ENCODE assay signal across 14 cellular contexts in the genomic region with DNA sequence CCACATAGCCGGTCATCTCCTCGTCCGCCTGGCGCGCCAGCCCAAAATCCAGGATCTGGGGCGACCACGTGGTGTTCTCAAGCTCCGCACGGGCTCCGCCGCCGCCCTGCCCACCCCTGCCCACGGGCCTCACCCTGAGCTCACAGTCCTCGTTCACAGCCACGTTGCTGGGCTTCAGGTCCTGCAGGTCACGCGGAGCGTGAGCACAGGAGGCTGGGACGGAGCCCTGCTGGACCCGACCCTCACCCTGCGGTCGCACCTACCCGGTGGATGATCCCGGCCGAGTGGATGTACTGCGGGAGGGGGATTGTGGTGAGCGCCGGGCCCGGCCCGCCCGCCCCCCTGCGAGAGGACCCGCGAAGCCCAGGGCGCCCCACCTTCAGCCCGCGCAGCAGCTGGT. TPM values are rescaled to one million over a fixed set of nuclear protein-coding genes. Genes with fewer than 3 reads are reported as not detected.
DNase-seq lines count a peak whose midpoint lies in the region; ATAC-seq and TF ChIP-seq lines count a peak whose summit lies in the region.
"Had no signal": no experiment of that assay in that cellular context is flagged by ENCODE, and none has a peak within 500 bp of the region (broad histone marks: within the 10 kb centered on the region; RNA-seq: fewer than 3 reads in every experiment).

No MANE protein-coding gene starts in this region.

- TF ChIP-seq CTCF in left ventricle myocardium inferior (IDR thresholded peaks at IDR 0.05; ENCODE audit: borderline replicate concordance) = no peak
- TF ChIP-seq CTCF in fibroblast of the aortic adventitia (IDR thresholded peaks at IDR 0.05; ENCODE audit: insufficient read depth, low read length) = no peak
- TF ChIP-seq CTCF in sigmoid colon (IDR thresholded peaks at IDR 0.05) = no peak
- no peak for TF ChIP-seq CTCF in GM10266 (IDR thresholded peaks at IDR 0.05; ENCODE audit: control insufficient read depth, insufficient read depth, low read depth, missing control alignments)
- no peak for TF ChIP-seq CTCF in right lobe of liver (IDR thresholded peaks at IDR 0.05)

- peaks cover 14% of the 10 kb centered on the region for H3K27me3 ChIP-seq in left ventricle myocardium inferior (ENCODE audit: low read depth)
- peaks cover 16 to 47% (median 34%) of the 10 kb centered on the region in 3 donors for H3K27me3 ChIP-seq in sigmoid colon
- no peaks in the 10 kb centered on the region for H3K27me3 ChIP-seq in right lobe of liver

- WGBS in sigmoid colon, 2 donors = 39 to 74% methylated on average over 37 of the region's 37 CpGs
- WGBS in right lobe of liver (ENCODE audit: insufficient coverage, low coverage, low lambda C conversion rate, missing lambda C conversion rate) = no CpG with 5 or more reads among the region's 37 CpGs

- H3K9me3 ChIP-seq in left ventricle myocardium inferior (replicated peaks) = no peaks in the 10 kb centered on the region
- no peaks in the 10 kb centered on the region for H3K9me3 ChIP-seq in sigmoid colon
- H3K9me3 ChIP-seq in right lobe of liver = no peaks in the 10 kb centered on the region

- TF ChIP-seq POLR2A in sigmoid colon (IDR thresholded peaks at IDR 0.05) = no peak
- TF ChIP-seq POLR2A in right lobe of liver (IDR thresholded peaks at IDR 0.05) = no peak

- DNase-seq in left ventricle myocardium inferior (no peak), Right ventricle myocardium superior (no peak), fibroblast of the aortic adventitia (ENCODE audit: low read depth) (no peak), sigmoid colon (no peak), GM10266 (ENCODE audit: extremely low spot score) (no peak), epidermal melanocyte (ENCODE audit: insufficient read length, low spot score) (no peak), right lobe of liver (no peak)
- DNase-seq: activated CD8-positive, alpha-beta memory T cell treated with anti-CD3 and anti-CD28 coated beads for 24 hours; NCI-H187 treated with DMSO at 0.1 percent for 48 hours; NCI-H2227 treated with DMSO at 0.1 percent for 48 hours; NCI-H774; SHP77 had no signal

- TF ChIP-seq EP300 in sigmoid colon (IDR thresholded peaks at IDR 0.05) = no peak

- peak overlapping the region; percentile 61 for H3K4me3 ChIP-seq in left ventricle myocardium inferior
- H3K4me3 ChIP-seq in fibroblast of the aortic adventitia (ENCODE audit: low read depth, low read length) = peak overlapping the region; percentile 47
- peak overlapping the region in 3 of 4 donors; percentile 31 to 42 (median 41) for H3K4me3 ChIP-seq in sigmoid colon
- H3K4me3 ChIP-seq in right lobe of liver = no peak overlapping the region

- intact Hi-C loops in left ventricle myocardium inferior (cut with micrococcal nuclease) = no loop called here
- intact Hi-C loops in Right ventricle myocardium superior (cut with DNase I) = no loop called here
- intact Hi-C loops in sigmoid colon (cut with DNase I) = no loop called here
- intact Hi-C loops in right lobe of liver (cut with DNase I) = loop anchor here in 1 of 2 donors (5.0 kb wide), 1 partner anchor 75 kb away; a partner anchor contains a TSS

- H3K36me3 ChIP-seq in left ventricle myocardium inferior (no peaks in the 10 kb centered on the region), sigmoid colon (no peaks in the 10 kb centered on the region), right lobe of liver (no peaks in the 10 kb centered on the region)

- H3K4me1 ChIP-seq in left ventricle myocardium inferior = peaks cover 63% of the 10 kb centered on the region
- H3K4me1 ChIP-seq in sigmoid colon = peaks cover 0 to 55% (median 47%) of the 10 kb centered on the region in 4 donors
- peaks cover 6 to 44% (median 24%) of the 10 kb centered on the region in 4 donors for H3K4me1 ChIP-seq in right lobe of liver

- H3K27ac ChIP-seq in left ventricle myocardium inferior (replicated peaks) (no peak overlapping the region), sigmoid colon (no peak overlapping the region), right lobe of liver (no peak overlapping the region)

- no peak for ATAC-seq in Right ventricle myocardium superior (ENCODE audit: poor library complexity)
- ATAC-seq in right lobe of liver = no peak
- no peak for ATAC-seq in GM18870 (IDR thresholded peaks at IDR 0.05; ENCODE audit: unreplicated experiment)
- ATAC-seq: stimulated activated naive CD8-positive, alpha-beta T cell treated with anti-CD3 and anti-CD28 coated beads, Interleukin-15, Interleukin-2, amounts not matched to agents 100 U/mL and 50 U/mL, for 24 hours had no signal

RNA-seq across cellular contexts. Expression of a gene that starts 3.2 kb away (rescaled TPM):
- total RNA-seq in left ventricle myocardium inferior (7.8 TPM), Right ventricle myocardium superior (8.5 TPM), fibroblast of the aortic adventitia (ENCODE audit: low replicate concordance) (3.0 and 5.8 TPM in 2 replicates), sigmoid colon (1 to 10 TPM in 3 of 4 donors, under 1 TPM in 1; 0.82 to 6.6 (median 4.5) TPM), right lobe of liver (1 to 10 TPM; 1.7 to 6.4 (median 2.5) TPM)
- 1 to 10 TPM in 2 of 3 donors, under 1 TPM in 1; 0.23 to 7.3 (median 1.2) TPM for polyA plus RNA-seq in sigmoid colon

RNA-seq across cellular contexts. Expression of a gene that starts 5.5 kb away (rescaled TPM):
- total RNA-seq in left ventricle myocardium inferior (17.2 TPM), Right ventricle myocardium superior (13.2 TPM), fibroblast of the aortic adventitia (ENCODE audit: low replicate concordance) (28.0 and 35.5 TPM in 2 replicates), sigmoid colon (1 to 10 TPM; 2.5 to 10.0 (median 6.7) TPM), right lobe of liver (1 to 10 TPM; 2.1 to 7.6 (median 3.6) TPM)
- 1 to 10 TPM in 2 of 3 donors, under 1 TPM in 1; 0.60 to 6.0 (median 2.1) TPM for polyA plus RNA-seq in sigmoid colon

RNA-seq across cellular contexts. Expression of a gene that starts 15.9 kb away (rescaled TPM):
- 13.6 TPM for total RNA-seq in left ventricle myocardium inferior
- 12.0 TPM for total RNA-seq in Right ventricle myocardium superior
- total RNA-seq in fibroblast of the aortic adventitia (ENCODE audit: low replicate concordance) = 15.4 and 26.7 TPM in 2 replicates
- 10 to 100 TPM in 3 of 4 donors, 1 to 10 TPM in 1; 7.2 to 47.4 (median 14.9) TPM for total RNA-seq in sigmoid colon
- polyA plus RNA-seq in sigmoid colon = 10 to 100 TPM in 2 of 3 donors, 1 to 10 TPM in 1; 8.8 to 45.9 (median 12.0) TPM
- total RNA-seq in right lobe of liver = 10 to 100 TPM; 19.6 to 30.5 (median 23.0) TPM

RNA-seq across cellular contexts. Expression of a gene that starts 22.2 kb away (rescaled TPM):
- 18.3 TPM for total RNA-seq in left ventricle myocardium inferior
- 14.1 TPM for total RNA-seq in Right ventricle myocardium superior
- total RNA-seq in fibroblast of the aortic adventitia (ENCODE audit: low replicate concordance) = 23.6 and 39.7 TPM in 2 replicates
- total RNA-seq in sigmoid colon = 10 to 100 TPM; 23.5 to 67.0 (median 28.2) TPM
- polyA plus RNA-seq in sigmoid colon = 10 to 100 TPM in 1 of 3 donors, 1 to 10 TPM in 2; 4.6 to 33.4 (median 4.8) TPM
- 10 to 100 TPM; 10.4 to 22.6 (median 14.6) TPM for total RNA-seq in right lobe of liver

RNA-seq across cellular contexts. Expression of a gene that starts 40.5 kb away (rescaled TPM):
- total RNA-seq in left ventricle myocardium inferior (50.2 TPM), Right ventricle myocardium superior (68.3 TPM), fibroblast of the aortic adventitia (ENCODE audit: low replicate concordance) (130 and 218 TPM in 2 replicates), sigmoid colon (100 to 1,000 TPM in 1 of 4 donors, 10 to 100 TPM in 3; 60.4 to 150 (median 68.7) TPM), right lobe of liver (100 to 1,000 TPM; 154 to 181 (median 161) TPM)
- 100 to 1,000 TPM in 1 of 3 donors, 10 to 100 TPM in 2; 18.6 to 142 (median 35.8) TPM for polyA plus RNA-seq in sigmoid colon

Comparison
In these comparisons a context has a peak if more than half of its experiments do, and no peak if none do; other contexts are left out.
1. H3K4me3 ChIP-seq: peak in left ventricle myocardium inferior (single experiment), fibroblast of the aortic adventitia (single experiment) and sigmoid colon (3 of 4); none in right lobe of liver (0 of 3).